ENCODE assay signal across 8 cellular contexts in genomic region chr21:29938968-29939858, GRCh38. TPM values are rescaled to one million over a fixed set of nuclear protein-coding genes. Genes with fewer than 3 reads are reported as not detected.
DNase-seq lines count a peak whose midpoint lies in the region; TF ChIP-seq lines count a peak whose summit lies in the region.

No MANE protein-coding gene starts in this region.

- TF ChIP-seq CTCF in MCF 10A (IDR thresholded peaks at IDR 0.05; ENCODE audit: unreplicated experiment): no peak

- H3K4me1 ChIP-seq in subcutaneous abdominal adipose tissue (ENCODE audit: control insufficient read depth in 5 of 5, insufficient read depth in 5 of 5, low read length in 5 of 5): peaks cover 0 to 15% (median 12%) of the 10 kb centered on the region in 5 donors
- no peaks in the 10 kb centered on the region for H3K4me1 ChIP-seq in HAP-1

- intact Hi-C loops in MCF 10A (cut with micrococcal nuclease): no loop called here

- peak; percentile 3 for DNase-seq in NCI-H2227 (lab: John Stamatoyannopoulos, UW; ENCODE audit: unreplicated experiment)
- DNase-seq in NCI-H2227 treated with DMSO at 0.1 percent for 48 hours (lab: John Stamatoyannopoulos, UW): no peak
- no peak for DNase-seq in MCF 10A (ENCODE audit: unreplicated experiment)
- DNase-seq in iris pigment epithelial cell (ENCODE audit: low read depth): peak; percentile 5
- DNase-seq in HAP-1 (ENCODE audit: low spot score in 2 of 2): no peak
- DNase-seq in NK-92 (lab: John Stamatoyannopoulos, UW; ENCODE audit: unreplicated experiment): no peak
- no peak for DNase-seq in DMS79 treated with DMSO at 0.1 percent for 48 hours (lab: John Stamatoyannopoulos, UW)

- H3K36me3 Mint-ChIP-seq in MCF 10A (ENCODE audit: insufficient read depth, unreplicated experiment): no peaks in the 10 kb centered on the region

- H3K9ac ChIP-seq in subcutaneous abdominal adipose tissue (ENCODE audit: low read length in 5 of 5): no peak overlapping the region

- POLR2A ChIA-PET in MCF 10A (lab: Yijun Ruan, JAX): no interaction called here

- BruUV-seq in MCF 10A (replicated peaks; lab: Mats Ljungman, UMichigan): no TSS peak

- in situ Hi-C loops in HAP-1 (cut with MboI; ENCODE audit: low sequenced_read_pairs): no loop called here

- H3K36me3 ChIP-seq in subcutaneous abdominal adipose tissue (ENCODE audit: control insufficient read depth in 5 of 5, insufficient read depth in 5 of 5, low read length in 5 of 5): no peaks in the 10 kb centered on the region
- no peaks in the 10 kb centered on the region for H3K36me3 ChIP-seq in HAP-1 (replicated peaks)

- H3K4me1 Mint-ChIP-seq in MCF 10A (ENCODE audit: insufficient read depth, unreplicated experiment): peaks cover 7% of the 10 kb centered on the region

- H3K27ac Mint-ChIP-seq in MCF 10A (ENCODE audit: low read depth, unreplicated experiment): no peak overlapping the region

- H3K4me3 ChIP-seq in subcutaneous abdominal adipose tissue (ENCODE audit: low read depth in 1 of 5, low read length in 5 of 5) (peak overlapping the region; percentile 10 to 57 (median 42)), HAP-1 (no peak overlapping the region)

- CTCF ChIA-PET in MCF 10A (lab: Yijun Ruan, JAX): no interaction called here

- no peak overlapping the region for H3K27ac ChIP-seq in subcutaneous abdominal adipose tissue (ENCODE audit: low read depth, low read length)

- H3K27me3 ChIP-seq in subcutaneous abdominal adipose tissue (ENCODE audit: control insufficient read depth in 5 of 5, insufficient read depth in 4 of 5, low read length in 5 of 5) (peaks cover 17 to 25% (median 24%) of the 10 kb centered on the region in 5 donors), HAP-1 (ENCODE audit: low read depth) (no peaks in the 10 kb centered on the region)

- no peaks in the 10 kb centered on the region for H3K9me3 ChIP-seq in subcutaneous abdominal adipose tissue (ENCODE audit: control insufficient read depth in 5 of 5, low read length in 5 of 5)
- H3K9me3 ChIP-seq in HAP-1: no peaks in the 10 kb centered on the region

- no peaks in the 10 kb centered on the region for H3K9me3 Mint-ChIP-seq in MCF 10A (ENCODE audit: unreplicated experiment)

- peak overlapping the region; percentile 32 for H3K4me3 Mint-ChIP-seq in MCF 10A (ENCODE audit: unreplicated experiment)

- peaks cover 65% of the 10 kb centered on the region for H3K27me3 Mint-ChIP-seq in MCF 10A (ENCODE audit: insufficient read depth, unreplicated experiment)

RNA-seq across cellular contexts. Expression of gene GRIK1, which starts 0.6 kb away (rescaled TPM):
- not detected in 2 replicates for total RNA-seq in MCF 10A (2022)

Comparison
In these comparisons a context has a peak if more than half of its experiments do, and no peak if none do; other contexts are left out.
1. DNase-seq: peak in NCI-H2227 (single experiment) and iris pigment epithelial cell (single experiment); none in NCI-H2227 treated with DMSO at 0.1 percent for 48 hours (single experiment), MCF 10A (single experiment), HAP-1 (0 of 2), NK-92 (single experiment) and DMS79 treated with DMSO at 0.1 percent for 48 hours (single experiment).